ENCODE assay signal across 8 cellular contexts in genomic region chr12:22624573-22624907, GRCh38. TPM values are rescaled to one million over a fixed set of nuclear protein-coding genes. Genes with fewer than 3 reads are reported as not detected.
DNase-seq lines count a peak whose midpoint lies in the region; ATAC-seq and TF ChIP-seq lines count a peak whose summit lies in the region.

No MANE protein-coding gene starts in this region.

- CTCF ChIA-PET in activated CD8-positive, alpha-beta memory T cell treated with anti-CD3 and anti-CD28 coated beads, Interleukin-2, amount 10 ng/mL, durations not matched to agents 7 days and 5 days (lab: Charles Lee): interaction anchor here (1.0 to 1.9 kb wide), 3 partner anchors 63 to 95 kb away, joined by 3 to 6 read pairs (median 5); partner anchors contain the start of gene C2CD5

- no peaks in the 10 kb centered on the region for H3K36me3 ChIP-seq in OCI-LY1 (ENCODE audit: insufficient read depth, low read length)

- H3K9me2 ChIP-seq in OCI-LY1 (ENCODE audit: low read depth, low read length): no peaks in the 10 kb centered on the region

- H3F3A ChIP-seq in OCI-LY1 (ENCODE audit: insufficient read depth, low read length): no peaks in the 10 kb centered on the region

- TF ChIP-seq CTCF in OCI-LY1 (IDR thresholded peaks at IDR 0.05; ENCODE audit: low read length): no peak
- TF ChIP-seq CTCF in endothelial cell (IDR thresholded peaks at IDR 0.05; ENCODE audit: unreplicated experiment): no peak
- no peak for TF ChIP-seq CTCF in nephron (IDR thresholded peaks at IDR 0.05; ENCODE audit: unreplicated experiment in 3 of 3)

- no peak for DNase-seq in activated CD8-positive, alpha-beta memory T cell treated with anti-CD3 and anti-CD28 coated beads, Interleukin-2, amount 10 ng/mL, durations not matched to agents 7 days and 5 days
- DNase-seq in activated CD8-positive, alpha-beta memory T cell treated with anti-CD3 and anti-CD28 coated beads, Interleukin-2, amount 50 U/mL, for 4 hours: no peak
- DNase-seq in endothelial cell (ENCODE audit: low spot score): no peak
- DNase-seq in A172 (ENCODE audit: low spot score): no peak
- no peak for DNase-seq in dedifferentiated amniotic fluid mesenchymal stem cell (ENCODE audit: extremely low spot score)

- H3K4me3 ChIP-seq in OCI-LY1 (ENCODE audit: low read depth, low read length, poor library complexity, severe bottlenecking): peak overlapping the region; percentile 87

- peak overlapping the region; percentile 99 for H3K4me2 ChIP-seq in OCI-LY1 (ENCODE audit: low read length)

- peaks cover 21% of the 10 kb centered on the region for H3K27me3 Mint-ChIP-seq in activated CD8-positive, alpha-beta memory T cell treated with anti-CD3 and anti-CD28 coated beads, Interleukin-2, amount 10 ng/mL, durations not matched to agents 7 days and 5 days
- peaks cover 2% of the 10 kb centered on the region for H3K27me3 Mint-ChIP-seq in endothelial cell (ENCODE audit: unreplicated experiment)
- H3K27me3 Mint-ChIP-seq in nephron (ENCODE audit: low read depth): no peaks in the 10 kb centered on the region

- H3K9me3 ChIP-seq in OCI-LY1 (ENCODE audit: low read length): no peaks in the 10 kb centered on the region

- H3K4me1 ChIP-seq in OCI-LY1 (ENCODE audit: insufficient read depth, low read length, severe bottlenecking): peaks cover 41% of the 10 kb centered on the region

- peaks cover 14% of the 10 kb centered on the region for H3K36me3 Mint-ChIP-seq in activated CD8-positive, alpha-beta memory T cell treated with anti-CD3 and anti-CD28 coated beads, Interleukin-2, amount 10 ng/mL, durations not matched to agents 7 days and 5 days
- H3K36me3 Mint-ChIP-seq in endothelial cell (ENCODE audit: low read depth, unreplicated experiment) (no peaks in the 10 kb centered on the region), nephron (ENCODE audit: low read depth) (no peaks in the 10 kb centered on the region)

- no peaks in the 10 kb centered on the region for H3K9me3 Mint-ChIP-seq in activated CD8-positive, alpha-beta memory T cell treated with anti-CD3 and anti-CD28 coated beads, Interleukin-2, amount 10 ng/mL, durations not matched to agents 7 days and 5 days (ENCODE audit: low read depth)
- H3K9me3 Mint-ChIP-seq in endothelial cell (ENCODE audit: unreplicated experiment) (no peaks in the 10 kb centered on the region), nephron (no peaks in the 10 kb centered on the region)

- no peak overlapping the region for H3K27ac ChIP-seq in OCI-LY1 (ENCODE audit: low read depth, low read length, poor library complexity, severe bottlenecking)

- peak overlapping the region; percentile 87 for H3K4me3 Mint-ChIP-seq in activated CD8-positive, alpha-beta memory T cell treated with anti-CD3 and anti-CD28 coated beads, Interleukin-2, amount 10 ng/mL, durations not matched to agents 7 days and 5 days
- H3K4me3 Mint-ChIP-seq in endothelial cell (ENCODE audit: unreplicated experiment) (peak overlapping the region; percentile 99), nephron (peak overlapping the region; percentile 89 to 94 (median 92))

- peak overlapping the region; percentile 85 for H3K27ac Mint-ChIP-seq in activated CD8-positive, alpha-beta memory T cell treated with anti-CD3 and anti-CD28 coated beads, Interleukin-2, amount 10 ng/mL, durations not matched to agents 7 days and 5 days
- H3K27ac Mint-ChIP-seq in endothelial cell (ENCODE audit: unreplicated experiment) (peak overlapping the region; percentile 94), nephron (peak overlapping the region; percentile 93 to 98 (median 98))

- peak overlapping the region; percentile 70 for H3K9ac ChIP-seq in OCI-LY1 (ENCODE audit: low read length)

- ATAC-seq in activated CD8-positive, alpha-beta memory T cell treated with anti-CD3 and anti-CD28 coated beads, Interleukin-2, amount 10 ng/mL, durations not matched to agents 7 days and 5 days: no peak
- ATAC-seq in GM21367 (IDR thresholded peaks at IDR 0.05; ENCODE audit: unreplicated experiment): no peak

- H3K79me2 ChIP-seq in OCI-LY1 (ENCODE audit: insufficient read depth, low read length): peaks cover 41% of the 10 kb centered on the region

- no peaks in the 10 kb centered on the region for H3K27me3 ChIP-seq in OCI-LY1 (ENCODE audit: insufficient read depth, low read length)

- no peaks in the 10 kb centered on the region for H4K20me1 ChIP-seq in OCI-LY1 (ENCODE audit: insufficient read depth, low read length)

- peaks cover 28% of the 10 kb centered on the region for H3K4me1 Mint-ChIP-seq in activated CD8-positive, alpha-beta memory T cell treated with anti-CD3 and anti-CD28 coated beads, Interleukin-2, amount 10 ng/mL, durations not matched to agents 7 days and 5 days
- H3K4me1 Mint-ChIP-seq in endothelial cell (ENCODE audit: unreplicated experiment) (peaks cover 37% of the 10 kb centered on the region), nephron (peaks cover 39% of the 10 kb centered on the region)

- H2AFZ ChIP-seq in OCI-LY1 (ENCODE audit: low read length): peak overlapping the region; percentile 97

RNA-seq across cellular contexts. Expression of gene ETNK1, which starts 0.4 kb away (rescaled TPM):
- total RNA-seq in activated CD8-positive, alpha-beta memory T cell treated with anti-CD3 and anti-CD28 coated beads, Interleukin-2, amount 10 ng/mL, durations not matched to agents 7 days and 5 days: 10 to 100 TPM; 77.7 to 83.1 TPM
- 68.9 TPM for total RNA-seq in endothelial cell (ENCODE audit: unreplicated experiment)
- total RNA-seq in A172 (2014; rRNA removed; shearing (Covaris generic)): 25.7 and 26.1 TPM in 2 replicates
